2 cellular contexts compared by ENCODE assay signal in genomic region chr5:77431286-77431685, GRCh38.
TF ChIP-seq lines count a peak whose summit lies in the region.

No MANE protein-coding gene starts in this region.

TF ChIP-seq in HEK293, 187 proteins besides CTCF, POLR2A, EP300 and RAD21 (continued from another document):
- TF ChIP-seq PRDM6 (tag by site-specific recombination; IDR thresholded peaks at IDR 0.05) = peak; percentile 36

TF ChIP-seq in GM23338, 12 proteins besides CTCF, POLR2A, EP300 and RAD21 (continued from another document):
- TF ChIP-seq ZNF462 (CRISPR knock-in tag; IDR thresholded peaks at IDR 0.05) (no peak), ZNF114 (CRISPR knock-in tag; IDR thresholded peaks at IDR 0.05) (no peak), NANOG (IDR thresholded peaks at IDR 0.05; ENCODE audit: borderline replicate concordance) (no peak), EZH2phosphoT487 (IDR thresholded peaks at IDR 0.05; ENCODE audit: unreplicated experiment) (no peak), ZNF331 (CRISPR knock-in tag; IDR thresholded peaks at IDR 0.05; ENCODE audit: low read depth) (no peak), EZH2 (IDR thresholded peaks at IDR 0.05; ENCODE audit: low read depth, unreplicated experiment) (no peak), CREB1 (CRISPR knock-in tag; IDR thresholded peaks at IDR 0.05; ENCODE audit: low read depth) (no peak), ETS1 (IDR thresholded peaks at IDR 0.05) (no peak), POLR2AphosphoS5 (IDR thresholded peaks at IDR 0.05; ENCODE audit: low read depth) (no peak), STAT1 (IDR thresholded peaks at IDR 0.05; ENCODE audit: unreplicated experiment) (no peak)
